25 cellular contexts compared by ENCODE assay signal in the genomic region with DNA sequence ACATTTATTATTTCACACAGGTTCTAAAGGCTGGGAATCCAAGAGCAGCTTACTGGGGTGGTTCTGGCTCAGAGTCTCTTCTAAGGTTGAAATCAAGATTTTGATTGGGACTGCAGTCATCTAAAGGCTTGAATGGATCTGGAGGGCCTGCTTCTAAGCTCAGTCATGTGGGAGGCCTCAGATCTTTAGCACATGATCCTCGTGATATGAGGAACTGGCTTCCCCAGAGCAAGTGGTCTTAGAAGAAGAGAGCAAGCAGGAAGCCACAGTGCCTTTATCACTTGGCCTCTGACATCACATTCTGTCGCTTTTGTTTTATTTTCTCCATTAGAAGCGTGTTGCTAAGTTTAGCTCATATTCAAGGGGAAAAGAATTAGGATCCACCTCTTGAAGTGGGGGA.
A peak's percentile ranks its signal among the peaks of the same experiment; 100 is the strongest.
DNase-seq lines count a peak whose midpoint lies in the region; ATAC-seq, FAIRE-seq and TF ChIP-seq lines count a peak whose summit lies in the region.
"Had no signal": no experiment of that assay in that cellular context is flagged by ENCODE, and none has a peak within 500 bp of the region (broad histone marks: within the 10 kb centered on the region; RNA-seq: fewer than 3 reads in every experiment).

No MANE protein-coding gene starts in this region.

- H2BK15ac ChIP-seq in H9 (ENCODE audit: low read depth, low read length) = no peak overlapping the region

- no peaks in the 10 kb centered on the region for H3K79me2 ChIP-seq in H9 (ENCODE audit: insufficient read depth, low read length)
- H3K79me2 ChIP-seq in GM12878 (ENCODE audit: control insufficient read depth, insufficient read depth, low read length) = no peaks in the 10 kb centered on the region

- H3T11ph ChIP-seq in H9 (ENCODE audit: low read length) = no peak overlapping the region

- no peak overlapping the region for H3K56ac ChIP-seq in H9 (ENCODE audit: insufficient read length, low read depth, low read length)

- no peak overlapping the region for H2AFZ ChIP-seq in H9 (ENCODE audit: low read length)
- no peak overlapping the region for H2AFZ ChIP-seq in GM12878 (ENCODE audit: control insufficient read depth, low read depth, low read length)

- no peaks in the 10 kb centered on the region for H3K9me3 ChIP-seq in H9 (ENCODE audit: control insufficient read depth, low read depth, low read length)
- no peaks in the 10 kb centered on the region; the same call in 1 of the 3 replicates for H3K9me3 ChIP-seq in GM12878 (replicated peaks; ENCODE audit: control insufficient read depth, insufficient read depth, low read length)
- H3K9me3 ChIP-seq: left lung, SJCRH30 had no signal

- no peak overlapping the region for H3K4me3 ChIP-seq in GM12878
- H3K4me3 ChIP-seq: left lung, SJCRH30 had no signal

- CTCF ChIA-PET in GM12878 (lab: Yijun Ruan, JAX) = interaction anchor here (2.0 kb wide), 1 partner anchor 65 kb away, joined by 9 read pairs; no protein-coding TSS in a partner anchor

- no peak overlapping the region for H4K5ac ChIP-seq in H9 (ENCODE audit: insufficient read length, low read depth, low read length)

- no peaks in the 10 kb centered on the region for H4K20me1 ChIP-seq in H9 (ENCODE audit: control insufficient read depth, insufficient read depth, insufficient read length)
- H4K20me1 ChIP-seq in GM12878 (ENCODE audit: control insufficient read depth, insufficient read depth) = no peaks in the 10 kb centered on the region

- TF ChIP-seq CTCF in H9 (conservative IDR thresholded peaks at IDR 0.05) = no peak
- no peak for TF ChIP-seq CTCF in GM12878 (IDR thresholded peaks at IDR 0.05 in 2 of 3, conservative IDR thresholded peaks at IDR 0.05 in 1 of 3; ENCODE audit: control insufficient read depth in 2 of 3, extremely low read depth in 1 of 3, insufficient read depth in 1 of 3, low read depth in 3 of 3, low read length in 3 of 3)
- TF ChIP-seq CTCF in nephron progenitor cell (IDR thresholded peaks at IDR 0.05) = no peak
- no peak for TF ChIP-seq CTCF in glutamatergic neuron (IDR thresholded peaks at IDR 0.05; ENCODE audit: partially characterized antibody, unreplicated experiment)

- in situ Hi-C loops in GM12878 (cut with MboI) = no loop called here

- H3K4me2 ChIP-seq in H9 (ENCODE audit: insufficient read depth, insufficient read length, low read length) (no peak overlapping the region), GM12878 (ENCODE audit: control insufficient read depth, insufficient read depth) (no peak overlapping the region)

- peaks cover 0 to 4% (median 4%) of the 10 kb centered on the region in 3 experiments; a peak in 3 of 7 replicates for H3K36me3 Mint-ChIP-seq in H9 (ENCODE audit: insufficient read depth in 1 of 3, low read depth in 3 of 3)
- H3K36me3 Mint-ChIP-seq in nephron progenitor cell (ENCODE audit: low read depth) = peaks cover 23% of the 10 kb centered on the region
- no peaks in the 10 kb centered on the region for H3K36me3 Mint-ChIP-seq in activated T-helper 2 cell treated with anti-CD3 and anti-CD28 coated beads, Interferon-gamma antibody, Interleukin-2, Interleukin-4, amounts not matched to agents 10 μg/mL and 5 μg/mL and 100 μg/mL, durations not matched to agents 14 hours and 24 hours and 36 hours (ENCODE audit: low read depth)
- H3K36me3 Mint-ChIP-seq in glutamatergic neuron (ENCODE audit: unreplicated experiment) = no peaks in the 10 kb centered on the region
- H3K36me3 Mint-ChIP-seq: natural killer cell had no signal

- intact Hi-C loops in GM12878 (cut with micrococcal nuclease; ENCODE audit: unreplicated experiment) = no loop called here
- intact Hi-C loops in activated T-helper 2 cell treated with anti-CD3 and anti-CD28 coated beads, Interferon-gamma antibody, Interleukin-2, Interleukin-4, amounts not matched to agents 10 μg/mL and 5 μg/mL and 100 μg/mL, durations not matched to agents 14 hours and 24 hours and 36 hours (cut with micrococcal nuclease) = no loop called here

- no peaks in the 10 kb centered on the region for H3K27me3 Mint-ChIP-seq in H9 (ENCODE audit: low read depth)
- H3K27me3 Mint-ChIP-seq in nephron progenitor cell (ENCODE audit: low read depth, poor library complexity) = no peaks in the 10 kb centered on the region
- no peaks in the 10 kb centered on the region for H3K27me3 Mint-ChIP-seq in activated T-helper 2 cell treated with anti-CD3 and anti-CD28 coated beads, Interferon-gamma antibody, Interleukin-2, Interleukin-4, amounts not matched to agents 10 μg/mL and 5 μg/mL and 100 μg/mL, durations not matched to agents 14 hours and 24 hours and 36 hours (ENCODE audit: low read depth)
- no peaks in the 10 kb centered on the region for H3K27me3 Mint-ChIP-seq in glutamatergic neuron (ENCODE audit: unreplicated experiment)
- H3K27me3 Mint-ChIP-seq: central memory CD8-positive, alpha-beta T cell; IgD-negative memory B cell; T-cell had no signal

- no peak for TF ChIP-seq RAD21 in GM12878 (IDR thresholded peaks at IDR 0.05; ENCODE audit: insufficient read depth, low read depth, low read length)

- H3K4me1 ChIP-seq in H9 (ENCODE audit: insufficient read depth, low read length) (no peaks in the 10 kb centered on the region), GM12878 (ENCODE audit: control insufficient read depth, insufficient read depth, low read length) (no peaks in the 10 kb centered on the region)
- H3K4me1 ChIP-seq: left lung had no signal

- no peak for TF ChIP-seq POLR2A in GM12878 (IDR thresholded peaks at IDR 0.05; ENCODE audit: low read depth, low read length)

- H3K4me3 Mint-ChIP-seq in H9 (no peak overlapping the region), nephron progenitor cell (no peak overlapping the region), glutamatergic neuron (ENCODE audit: unreplicated experiment) (no peak overlapping the region)
- no peak overlapping the region for H3K4me3 Mint-ChIP-seq in activated T-helper 2 cell treated with anti-CD3 and anti-CD28 coated beads, Interferon-gamma antibody, Interleukin-2, Interleukin-4, amounts not matched to agents 10 μg/mL and 5 μg/mL and 100 μg/mL, durations not matched to agents 14 hours and 24 hours and 36 hours (ENCODE audit: low read depth)
- H3K4me3 Mint-ChIP-seq: activated T-cell treated with anti-CD3 and anti-CD28 coated beads, Interleukin-2, amount 50 U/mL, for 4 hours; central memory CD8-positive, alpha-beta T cell; IgD-negative memory B cell; natural killer cell; T-cell had no signal

- DNase-seq in H9 (no peak), MV-4-11 (lab: John Stamatoyannopoulos, UW) (peak; percentile 63), GM12878 (ENCODE audit: low read depth, low spot score) (no peak), nephron progenitor cell (no peak), T1000 (lab: John Stamatoyannopoulos, UW) (no peak), glutamatergic neuron (no peak), midbrain (lab: John Stamatoyannopoulos, UW) (no peak)
- DNase-seq in activated T-helper 2 cell treated with anti-CD3 and anti-CD28 coated beads, Interferon-gamma antibody, Interleukin-2, Interleukin-4, amounts not matched to agents 10 μg/mL and 5 μg/mL and 100 μg/mL, durations not matched to agents 14 hours and 24 hours and 36 hours (ENCODE audit: low spot score) = no peak
- DNase-seq: activated CD4-positive, alpha-beta T cell treated with anti-CD3 and anti-CD28 coated beads for 4 hours; activated naive CD4-positive, alpha-beta T cell treated with Interleukin-2 at 50 U/mL for 16 hours; activated T-cell treated with anti-CD3 and anti-CD28 coated beads, Interleukin-2, amount 50 U/mL, for 4 hours; H7; left lung; natural killer cell; NCI-H1048; NCI-H187 treated with DMSO at 0.1 percent for 48 hours; NCI-H526; SJCRH30; stimulated activated naive CD8-positive, alpha-beta T cell treated with anti-CD3 and anti-CD28 coated beads, Interleukin-15, Interleukin-2, amounts not matched to agents 100 U/mL and 50 U/mL, for 24 hours; T-cell had no signal

- no peak for ATAC-seq in GM12878
- ATAC-seq: activated T-cell treated with anti-CD3 and anti-CD28 coated beads, Interleukin-2, amount 50 U/mL, for 4 hours; left lung; natural killer cell; stimulated activated naive CD8-positive, alpha-beta T cell treated with anti-CD3 and anti-CD28 coated beads, Interleukin-15, Interleukin-2, amounts not matched to agents 100 U/mL and 50 U/mL, for 24 hours; T-cell had no signal

- no peaks in the 10 kb centered on the region for H3K36me3 ChIP-seq in GM12878 (ENCODE audit: control insufficient read depth in 2 of 2, insufficient read depth in 2 of 2, low read length in 1 of 2)
- H3K36me3 ChIP-seq: left lung, SJCRH30 had no signal

- no peaks in the 10 kb centered on the region for H3K27me3 ChIP-seq in H9 (ENCODE audit: insufficient read depth, low read length)
- H3K27me3 ChIP-seq in GM12878 (replicated peaks in 1 of 2; ENCODE audit: control insufficient read depth in 2 of 2, insufficient read depth in 2 of 2, low read length in 1 of 2) = no peaks in the 10 kb centered on the region
- H3K27me3 ChIP-seq: left lung, SJCRH30 had no signal

- POLR2A ChIA-PET in GM12878 (lab: Charles Lee) = interaction anchor here (0.6 to 1.0 kb wide), 2 partner anchors 12 to 462 kb away, joined by 3 read pairs; no protein-coding TSS in a partner anchor

- BruUV-seq in GM12878 (replicated peaks; lab: Mats Ljungman, UMichigan) = no TSS peak

- no peaks in the 10 kb centered on the region for H3K23me2 ChIP-seq in H9 (ENCODE audit: insufficient read length, low read depth, low read length, poor library complexity, severe bottlenecking)

- no peak overlapping the region for H2AK5ac ChIP-seq in H9 (ENCODE audit: insufficient read length, low read length)

- no peak overlapping the region for H2BK12ac ChIP-seq in H9 (ENCODE audit: insufficient read length, low read depth, low read length)

- H3K4me1 Mint-ChIP-seq in H9 (no peaks in the 10 kb centered on the region), nephron progenitor cell (peaks cover 13% of the 10 kb centered on the region), glutamatergic neuron (ENCODE audit: low read depth, unreplicated experiment) (no peaks in the 10 kb centered on the region)
- peaks cover 7% of the 10 kb centered on the region for H3K4me1 Mint-ChIP-seq in activated T-helper 2 cell treated with anti-CD3 and anti-CD28 coated beads, Interferon-gamma antibody, Interleukin-2, Interleukin-4, amounts not matched to agents 10 μg/mL and 5 μg/mL and 100 μg/mL, durations not matched to agents 14 hours and 24 hours and 36 hours (ENCODE audit: low read depth)
- H3K4me1 Mint-ChIP-seq: central memory CD8-positive, alpha-beta T cell; IgD-negative memory B cell; T-cell had no signal

- FAIRE-seq in GM12878 (lab: Jason Lieb, UNC) = no peak
- FAIRE-seq: RCC 7860 had no signal

- SMC1A ChIA-PET in GM12878 (lab: Charles Lee; ENCODE audit: uncharacterized antibody, unreplicated experiment) = interaction anchor here (1.3 to 2.2 kb wide), 3 partner anchors 15 to 87 kb away, joined by 5 to 13 read pairs (median 5); no protein-coding TSS in a partner anchor

- no peak for TF ChIP-seq EP300 in GM12878 (IDR thresholded peaks at IDR 0.05; ENCODE audit: borderline replicate concordance in 1 of 2, control insufficient read depth in 1 of 2, low read depth in 2 of 2, low read length in 2 of 2)

- H3K18ac ChIP-seq in H9 (ENCODE audit: insufficient read length, low read depth, low read length) = no peak overlapping the region

- RAD21 ChIA-PET in GM12878 (lab: Charles Lee; ENCODE audit: unreplicated experiment) = no interaction called here

- H2BK120ac ChIP-seq in H9 (ENCODE audit: low read depth, low read length, poor library complexity, severe bottlenecking) = no peak overlapping the region

- H3K27ac ChIP-seq in H9 (ENCODE audit: insufficient read length, low read depth, low read length) (no peak overlapping the region), GM12878 (ENCODE audit: control insufficient read depth, insufficient read depth) (no peak overlapping the region)
- H3K27ac ChIP-seq: C4-2B, left lung, SJCRH30, VCaP had no signal

- H2BK20ac ChIP-seq in H9 (ENCODE audit: low read depth, low read length, poor library complexity, severe bottlenecking) = no peak overlapping the region

- no peak overlapping the region for H4K91ac ChIP-seq in H9 (ENCODE audit: insufficient read length, low read depth, low read length)

- H3K9me3 Mint-ChIP-seq in H9 (peaks cover 2 to 4% of the 10 kb centered on the region in 2 experiments; a peak in 2 of 5 replicates), nephron progenitor cell (peaks cover 7% of the 10 kb centered on the region), glutamatergic neuron (ENCODE audit: unreplicated experiment) (no peaks in the 10 kb centered on the region)
- H3K9me3 Mint-ChIP-seq in activated T-helper 2 cell treated with anti-CD3 and anti-CD28 coated beads, Interferon-gamma antibody, Interleukin-2, Interleukin-4, amounts not matched to agents 10 μg/mL and 5 μg/mL and 100 μg/mL, durations not matched to agents 14 hours and 24 hours and 36 hours = no peaks in the 10 kb centered on the region
- H3K9me3 Mint-ChIP-seq: activated T-cell treated with anti-CD3 and anti-CD28 coated beads, Interleukin-2, amount 50 U/mL, for 4 hours; central memory CD8-positive, alpha-beta T cell; IgD-negative memory B cell; natural killer cell; T-cell had no signal

- no peak overlapping the region for H3K4ac ChIP-seq in H9 (ENCODE audit: low read depth, low read length)

- H3K14ac ChIP-seq in H9 (ENCODE audit: insufficient read depth, low read length) = no peak overlapping the region

- no peak overlapping the region for H3K9ac ChIP-seq in H9 (ENCODE audit: extremely low read depth, insufficient read length, low read length)
- no peak overlapping the region for H3K9ac ChIP-seq in GM12878 (ENCODE audit: control insufficient read depth, insufficient read depth, low read length)

- peak overlapping the region in 2 of 3 experiments; percentile 29 to 59; a peak in 2 of 7 replicates for H3K27ac Mint-ChIP-seq in H9
- peak overlapping the region; percentile 87 for H3K27ac Mint-ChIP-seq in nephron progenitor cell
- H3K27ac Mint-ChIP-seq in activated T-helper 2 cell treated with anti-CD3 and anti-CD28 coated beads, Interferon-gamma antibody, Interleukin-2, Interleukin-4, amounts not matched to agents 10 μg/mL and 5 μg/mL and 100 μg/mL, durations not matched to agents 14 hours and 24 hours and 36 hours = no peak overlapping the region
- H3K27ac Mint-ChIP-seq in glutamatergic neuron (ENCODE audit: unreplicated experiment) = no peak overlapping the region
- H3K27ac Mint-ChIP-seq: IgD-negative memory B cell, natural killer cell, T-cell had no signal

- H2BK5ac ChIP-seq in H9 (ENCODE audit: insufficient read length, low read length) = no peak overlapping the region

- no peak overlapping the region for H4K8ac ChIP-seq in H9 (replicated peaks; ENCODE audit: insufficient read length, low read depth, low read length)

- no peaks in the 10 kb centered on the region for H3K79me1 ChIP-seq in H9 (ENCODE audit: insufficient read depth, low read depth, low read length, poor library complexity, severe bottlenecking)

- WGBS in H9 (ENCODE audit: extremely low coverage, insufficient read length, low lambda C conversion rate) = no CpG with 5 or more reads among the region's 3 CpGs
- WGBS in GM12878 (ENCODE audit: insufficient coverage, insufficient replicate concordance, low lambda C conversion rate, missing lambda C conversion rate) = 65% methylated on average over 3 of the region's 3 CpGs

- no peak overlapping the region for H3K23ac ChIP-seq in H9 (ENCODE audit: insufficient read length, low read depth, low read length)

Comparison
In these comparisons a context has a peak if more than half of its experiments do, and no peak if none do; other contexts are left out.
1. H3K27ac Mint-ChIP-seq: peak in H9 (2 of 3) and nephron progenitor cell (single experiment); none in activated T-helper 2 cell treated with anti-CD3 and anti-CD28 coated beads, Interferon-gamma antibody, Interleukin-2, Interleukin-4, amounts not matched to agents 10 μg/mL and 5 μg/mL and 100 μg/mL, durations not matched to agents 14 hours and 24 hours and 36 hours (single experiment) and glutamatergic neuron (single experiment).